ENCODE assay signal across 8 cellular contexts in genomic region chr13:52599037-52599852, GRCh38. TPM values are rescaled to one million over a fixed set of nuclear protein-coding genes. Genes with fewer than 3 reads are reported as not detected.
DNase-seq lines count a peak whose midpoint lies in the region; ATAC-seq and TF ChIP-seq lines count a peak whose summit lies in the region.

No MANE protein-coding gene starts in this region.

- H3K4me2 ChIP-seq in OCI-LY7 (ENCODE audit: low read length), result peak overlapping the region; percentile 54

- POLR2A ChIA-PET in OCI-LY7 (lab: Charles Lee), result no interaction called here

- H3K4me3 ChIP-seq in HFF-Myc (replicated peaks; ENCODE audit: low read depth, low read length) (peak overlapping the region; percentile 57), OCI-LY7 (ENCODE audit: low read depth, low read length, poor library complexity, severe bottlenecking) (peak overlapping the region; percentile 60), mucosa of stomach (ENCODE audit: low read length) (no peak overlapping the region)
- H3K4me3 ChIP-seq in effector memory CD4-positive, alpha-beta T cell (ENCODE audit: insufficient read depth, low read depth, low read length, poor library complexity, severe bottlenecking), result peak overlapping the region; percentile 50

- intact Hi-C loops in OCI-LY7 (cut with micrococcal nuclease; ENCODE audit: unreplicated experiment), result no loop called here

- H3K79me2 ChIP-seq in OCI-LY7 (ENCODE audit: insufficient read depth, low read depth, low read length), result no peaks in the 10 kb centered on the region

- H3K27me3 ChIP-seq in effector memory CD4-positive, alpha-beta T cell (replicated peaks; ENCODE audit: control insufficient read depth, insufficient read depth, low read length, poor library complexity, severe bottlenecking), result peaks cover 13% of the 10 kb centered on the region
- peaks cover 18% of the 10 kb centered on the region for H3K27me3 ChIP-seq in mucosa of stomach (ENCODE audit: control insufficient read depth, insufficient read depth, low read length)

- CTCF ChIA-PET in OCI-LY7 (lab: Charles Lee; ENCODE audit: unreplicated experiment), result no interaction called here

- H3K27ac ChIP-seq in OCI-LY7 (ENCODE audit: low read depth, low read length, poor library complexity, severe bottlenecking), result no peak overlapping the region
- no peak overlapping the region for H3K27ac ChIP-seq in effector memory CD4-positive, alpha-beta T cell (ENCODE audit: insufficient read depth, low read length, poor library complexity, severe bottlenecking)

- H3K4me1 ChIP-seq in OCI-LY7 (ENCODE audit: insufficient read depth, low read length, poor library complexity, severe bottlenecking) (no peaks in the 10 kb centered on the region), mucosa of stomach (ENCODE audit: control insufficient read depth, insufficient read depth, low read length) (peaks cover 7% of the 10 kb centered on the region)
- peaks cover 7% of the 10 kb centered on the region for H3K4me1 ChIP-seq in effector memory CD4-positive, alpha-beta T cell (ENCODE audit: control insufficient read depth, insufficient read depth, low read length, poor library complexity, severe bottlenecking)

- no TSS peak for BruUV-seq in OCI-LY7 (replicated peaks; lab: Mats Ljungman, UMichigan)

- no peaks in the 10 kb centered on the region for H3K9me3 ChIP-seq in OCI-LY7 (ENCODE audit: low read length)
- no peaks in the 10 kb centered on the region for H3K9me3 ChIP-seq in effector memory CD4-positive, alpha-beta T cell (ENCODE audit: control insufficient read depth, low read length)
- H3K9me3 ChIP-seq in mucosa of stomach (ENCODE audit: control insufficient read depth, low read length), result no peaks in the 10 kb centered on the region

- DNase-seq in GM03348 (ENCODE audit: low spot score), result peak; percentile 21
- DNase-seq in HFF-Myc (ENCODE audit: extremely low read depth, low read depth), result no peak
- DNase-seq in OCI-LY7 (ENCODE audit: low spot score), result no peak
- DNase-seq in effector memory CD4-positive, alpha-beta T cell, result no peak
- DNase-seq in NCI-H226, result no peak
- no peak for DNase-seq in activated CD4-positive, alpha-beta T cell treated with anti-CD3 and anti-CD28 coated beads for 1 hour

- H4K20me1 ChIP-seq in OCI-LY7 (ENCODE audit: insufficient read depth, low read length), result no peaks in the 10 kb centered on the region

- H3K36me3 ChIP-seq in OCI-LY7 (ENCODE audit: insufficient read depth, low read length) (no peaks in the 10 kb centered on the region), mucosa of stomach (ENCODE audit: control insufficient read depth, insufficient read depth, low read length) (no peaks in the 10 kb centered on the region)
- H3K36me3 ChIP-seq in effector memory CD4-positive, alpha-beta T cell (ENCODE audit: control insufficient read depth, insufficient read depth, low read length), result no peaks in the 10 kb centered on the region

- H3K9me2 ChIP-seq in OCI-LY7 (ENCODE audit: insufficient read depth, low read length), result no peaks in the 10 kb centered on the region

- H3K9ac ChIP-seq in mucosa of stomach (ENCODE audit: low read length), result peak overlapping the region; percentile 50

- TF ChIP-seq CTCF in HFF-Myc (IDR thresholded peaks at IDR 0.05; ENCODE audit: low read depth, low read length, missing control alignments) (no peak), OCI-LY7 (conservative IDR thresholded peaks at IDR 0.05; ENCODE audit: low read length) (no peak)

- no peak for ATAC-seq in HG03565 (IDR thresholded peaks at IDR 0.05; ENCODE audit: unreplicated experiment)

- peak overlapping the region; percentile 75; the same call in 1 of the 2 replicates for H2AFZ ChIP-seq in OCI-LY7 (ENCODE audit: low read length)

RNA-seq across cellular contexts. Expression of gene HNRNPA1L2, which starts 43.0 kb away (rescaled TPM):
- 4.7 and 6.8 TPM in 2 replicates for total RNA-seq in OCI-LY7 (2014; rRNA removed; shearing (Covaris generic))
- total RNA-seq in OCI-LY7 (2022), result 13.1 and 13.8 TPM in 2 replicates

RNA-seq across cellular contexts. Expression of gene SUGT1, which starts 53.4 kb away (rescaled TPM):
- total RNA-seq in OCI-LY7 (2014; rRNA removed; shearing (Covaris generic)), result 32.1 and 36.6 TPM in 2 replicates
- 55.7 and 59.0 TPM in 2 replicates for total RNA-seq in OCI-LY7 (2022)
